33 cellular contexts compared by ENCODE assay signal in genomic region chr2:15766911-15767597, GRCh38.
"Had no signal": no experiment of that assay in that cellular context is flagged by ENCODE, and none has a peak within 500 bp of the region (broad histone marks: within the 10 kb centered on the region; RNA-seq: fewer than 3 reads in every experiment).

No MANE protein-coding gene starts in this region.

- H3K36me3 ChIP-seq: brain microvascular endothelial cell, esophagus muscularis mucosa, gastrocnemius medialis, heart left ventricle had no signal

- FAIRE-seq: astrocyte, bronchial epithelial cell, colon had no signal

- H3K4me3 ChIP-seq: esophagus muscularis mucosa, gastrocnemius medialis, heart left ventricle had no signal

- H3K27ac ChIP-seq: brain microvascular endothelial cell, esophagus muscularis mucosa, foreskin keratinocyte, gastrocnemius medialis, heart left ventricle had no signal

- ATAC-seq: activated CD4-positive, alpha-beta T cell treated with anti-CD3 and anti-CD28 coated beads for 36 hours; activated CD8-positive, alpha-beta memory T cell treated with anti-CD3 and anti-CD28 coated beads, Interleukin-2, amount 10 ng/mL, durations not matched to agents 7 days and 5 days; activated CD8-positive, alpha-beta T cell treated with anti-CD3 and anti-CD28 coated beads, Interleukin-2, amount 10 ng/mL, durations not matched to agents 7 days and 5 days; activated naive CD4-positive, alpha-beta T cell treated with anti-CD3 and anti-CD28 coated beads, Interleukin-2, amount 50 U/mL, for 72 hours; effector memory CD8-positive, alpha-beta T cell; foreskin keratinocyte; gastrocnemius medialis; heart left ventricle; T-helper 17 cell had no signal

- H3K4me1 ChIP-seq: esophagus muscularis mucosa, foreskin keratinocyte, gastrocnemius medialis, heart left ventricle had no signal

- DNase-seq: activated CD4-positive, alpha-beta memory T cell treated with anti-CD3 and anti-CD28 coated beads for 36 hours; activated CD4-positive, alpha-beta T cell treated with anti-CD3 and anti-CD28 coated beads for 36 hours; activated CD4-positive, alpha-beta T cell treated with anti-CD3 and anti-CD28 coated beads, Interleukin-2, amount 10 ng/mL, durations not matched to agents 24 days and 14 days; activated CD4-positive, CD25-positive, alpha-beta regulatory T cell; activated CD4-positive, CD25-positive, alpha-beta regulatory T cell treated with anti-CD3 and anti-CD28 coated beads, Interleukin-2, amount 50 U/mL, for 72 hours; activated CD8-positive, alpha-beta memory T cell treated with anti-CD3 and anti-CD28 coated beads, Interleukin-2, amount 10 ng/mL, durations not matched to agents 7 days and 5 days; activated CD8-positive, alpha-beta memory T cell treated with anti-CD3 and anti-CD28 coated beads, Interleukin-2, amount 50 U/mL, for 4 hours; activated CD8-positive, alpha-beta T cell treated with anti-CD3 and anti-CD28 coated beads, Interleukin-2, amount 10 ng/mL, durations not matched to agents 7 days and 5 days; activated effector memory CD4-positive, alpha-beta T cell treated with anti-CD3 and anti-CD28 coated beads, Interleukin-2, amount 50 U/mL, for 16 hours; activated naive CD4-positive, alpha-beta T cell treated with anti-CD3 and anti-CD28 coated beads, Interleukin-2, amount 10 ng/mL, durations not matched to agents 7 days and 5 days; activated naive CD8-positive, alpha-beta T cell treated with anti-CD3 and anti-CD28 coated beads, Interleukin-2, amount 10 ng/mL, durations not matched to agents 7 days and 5 days; activated T-cell treated with anti-CD3 and anti-CD28 coated beads, Interleukin-2, amount 50 U/mL, for 1 hour; activated T-cell treated with anti-CD3 and anti-CD28 coated beads, Interleukin-2, amount 50 U/mL, for 48 hours; anterior cingulate cortex; brain microvascular endothelial cell; caudate nucleus; cortex of kidney; dermis blood vessel endothelial cell; effector CD4-positive, alpha-beta T cell; effector memory CD8-positive, alpha-beta T cell; erythroblast; foreskin keratinocyte; gastrocnemius medialis; glutamatergic neuron; heart left ventricle; T-helper 1 cell; T-helper 17 cell; T1000 had no signal

- H3K27me3 ChIP-seq: brain microvascular endothelial cell, esophagus muscularis mucosa, foreskin keratinocyte, gastrocnemius medialis had no signal

- H3K9me3 ChIP-seq: esophagus muscularis mucosa, gastrocnemius medialis, heart left ventricle had no signal
